Comparison of ENCODE assay signal across 8 cellular contexts in genomic region chr15:50876989-50877360, GRCh38. TPM values are rescaled to one million over a fixed set of nuclear protein-coding genes. Genes with fewer than 3 reads are reported as not detected.
DNase-seq lines count a peak whose midpoint lies in the region; ATAC-seq and TF ChIP-seq lines count a peak whose summit lies in the region.

No MANE protein-coding gene starts in this region.

- H3K9me3 ChIP-seq in stomach: no peaks in the 10 kb centered on the region

- DNase-seq in DMS 273 (lab: John Stamatoyannopoulos, UW; ENCODE audit: unreplicated experiment) (peak; percentile 88), RPMI7951 (ENCODE audit: low read depth) (peak; percentile 90), fibroblast of the conjunctiva (ENCODE audit: low read depth) (peak; percentile 66), neural crest cell (ENCODE audit: low read depth, low spot score) (peak; percentile 91), stomach (peak; percentile 74)
- peak; percentile 56 for DNase-seq in activated T-helper 2 cell treated with anti-CD3 and anti-CD28 coated beads, Interferon-gamma antibody, Interleukin-2, Interleukin-4, amounts not matched to agents 10 μg/mL and 5 μg/mL and 100 μg/mL, durations not matched to agents 14 hours and 24 hours and 36 hours (ENCODE audit: low spot score)

- no peak for ATAC-seq in HG03095 (IDR thresholded peaks at IDR 0.05; ENCODE audit: unreplicated experiment)

- H3K4me1 Mint-ChIP-seq in activated T-helper 2 cell treated with anti-CD3 and anti-CD28 coated beads, Interferon-gamma antibody, Interleukin-2, Interleukin-4, amounts not matched to agents 10 μg/mL and 5 μg/mL and 100 μg/mL, durations not matched to agents 14 hours and 24 hours and 36 hours (ENCODE audit: low read depth): peaks cover 53% of the 10 kb centered on the region
- peaks cover 8% of the 10 kb centered on the region for H3K4me1 Mint-ChIP-seq in neural crest cell

- no peaks in the 10 kb centered on the region for H3K79me2 ChIP-seq in KMS-11 (ENCODE audit: insufficient read depth, low read depth)

- no peaks in the 10 kb centered on the region for H4K20me1 ChIP-seq in KMS-11 (ENCODE audit: insufficient read depth)

- peak overlapping the region; percentile 58; the same call in 1 of the 2 replicates for H2AFZ ChIP-seq in KMS-11 (ENCODE audit: low read depth)

- TF ChIP-seq CTCF in KMS-11 (conservative IDR thresholded peaks at IDR 0.05; ENCODE audit: low read depth, low read length): peak; percentile 97
- TF ChIP-seq CTCF in neural crest cell (conservative IDR thresholded peaks at IDR 0.05): peak; percentile 92
- TF ChIP-seq CTCF in stomach (IDR thresholded peaks at IDR 0.05): peak in 5 of 7 experiments; percentile 87 to 97 (median 94)

- peak overlapping the region; percentile 48 for H3K4me2 ChIP-seq in KMS-11

- peaks cover 10% of the 10 kb centered on the region for H3K27me3 Mint-ChIP-seq in activated T-helper 2 cell treated with anti-CD3 and anti-CD28 coated beads, Interferon-gamma antibody, Interleukin-2, Interleukin-4, amounts not matched to agents 10 μg/mL and 5 μg/mL and 100 μg/mL, durations not matched to agents 14 hours and 24 hours and 36 hours (ENCODE audit: low read depth)
- H3K27me3 Mint-ChIP-seq in neural crest cell (ENCODE audit: low read depth): no peaks in the 10 kb centered on the region

- WGBS in stomach, 5 donors: 0 to 1% (median 0%) methylated on average over 8 of the region's 8 CpGs

- peak overlapping the region; percentile 64 for H3K27ac Mint-ChIP-seq in activated T-helper 2 cell treated with anti-CD3 and anti-CD28 coated beads, Interferon-gamma antibody, Interleukin-2, Interleukin-4, amounts not matched to agents 10 μg/mL and 5 μg/mL and 100 μg/mL, durations not matched to agents 14 hours and 24 hours and 36 hours
- no peak overlapping the region for H3K27ac Mint-ChIP-seq in neural crest cell (ENCODE audit: unreplicated experiment)

- H3K27me3 ChIP-seq in KMS-11 (ENCODE audit: insufficient read depth, low read depth) (no peaks in the 10 kb centered on the region), stomach (no peaks in the 10 kb centered on the region)

- no peaks in the 10 kb centered on the region for H3K36me3 ChIP-seq in KMS-11 (ENCODE audit: insufficient read depth)
- no peaks in the 10 kb centered on the region for H3K36me3 ChIP-seq in stomach

- H3K4me3 ChIP-seq in KMS-11 (IDR thresholded peaks at IDR 0.05; ENCODE audit: insufficient read depth, low read depth, low read length): no peak overlapping the region
- peak overlapping the region; percentile 36 to 43 (median 38) for H3K4me3 ChIP-seq in stomach

- TF ChIP-seq EP300 in stomach (IDR thresholded peaks at IDR 0.05): no peak

- no peak for TF ChIP-seq POLR2A in stomach (IDR thresholded peaks at IDR 0.05)

- intact Hi-C loops in activated T-helper 2 cell treated with anti-CD3 and anti-CD28 coated beads, Interferon-gamma antibody, Interleukin-2, Interleukin-4, amounts not matched to agents 10 μg/mL and 5 μg/mL and 100 μg/mL, durations not matched to agents 14 hours and 24 hours and 36 hours (cut with micrococcal nuclease): loop anchor here (1.0 kb wide), 1 partner anchor 8 kb away; no protein-coding TSS in a partner anchor
- intact Hi-C loops in stomach (cut with DNase I; ENCODE audit: low total_unique reads): loop anchor here (5.0 kb wide), 1 partner anchor 200 kb away; no protein-coding TSS in a partner anchor

- H3K27ac ChIP-seq in KMS-11 (peak overlapping the region; percentile 7; the same call in 1 of the 2 replicates), stomach (peak overlapping the region in 2 of 5 donors; percentile 43 to 55)

- H3K4me1 ChIP-seq in KMS-11 (ENCODE audit: low read depth, poor library complexity, severe bottlenecking) (peaks cover 56% of the 10 kb centered on the region), stomach (peaks cover 0 to 30% (median 14%) of the 10 kb centered on the region in 4 donors)

- peak overlapping the region; percentile 54 for H3K4me3 Mint-ChIP-seq in activated T-helper 2 cell treated with anti-CD3 and anti-CD28 coated beads, Interferon-gamma antibody, Interleukin-2, Interleukin-4, amounts not matched to agents 10 μg/mL and 5 μg/mL and 100 μg/mL, durations not matched to agents 14 hours and 24 hours and 36 hours (ENCODE audit: low read depth)
- no peak overlapping the region for H3K4me3 Mint-ChIP-seq in neural crest cell

- no peaks in the 10 kb centered on the region for H3K9me3 Mint-ChIP-seq in activated T-helper 2 cell treated with anti-CD3 and anti-CD28 coated beads, Interferon-gamma antibody, Interleukin-2, Interleukin-4, amounts not matched to agents 10 μg/mL and 5 μg/mL and 100 μg/mL, durations not matched to agents 14 hours and 24 hours and 36 hours
- no peaks in the 10 kb centered on the region for H3K9me3 Mint-ChIP-seq in neural crest cell

- no peaks in the 10 kb centered on the region for H3K36me3 Mint-ChIP-seq in activated T-helper 2 cell treated with anti-CD3 and anti-CD28 coated beads, Interferon-gamma antibody, Interleukin-2, Interleukin-4, amounts not matched to agents 10 μg/mL and 5 μg/mL and 100 μg/mL, durations not matched to agents 14 hours and 24 hours and 36 hours (ENCODE audit: low read depth)
- H3K36me3 Mint-ChIP-seq in neural crest cell (ENCODE audit: low read depth): no peaks in the 10 kb centered on the region

- peak overlapping the region; percentile 25; the same call in 1 of the 2 replicates for H3K9ac ChIP-seq in KMS-11

RNA-seq across cellular contexts. Expression of gene AP4E1, which starts 31.5 kb away (rescaled TPM):
- 11.2 and 11.7 TPM in 2 replicates for total RNA-seq in RPMI7951 (2014; rRNA removed; shearing (Covaris generic))
- 16.7 and 17.9 TPM in 2 replicates for total RNA-seq in activated T-helper 2 cell treated with anti-CD3 and anti-CD28 coated beads, Interferon-gamma antibody, Interleukin-2, Interleukin-4, amounts not matched to agents 10 μg/mL and 5 μg/mL and 100 μg/mL, durations not matched to agents 14 hours and 24 hours and 36 hours
- total RNA-seq in neural crest cell (10.8 and 11.7 TPM in 2 replicates), stomach (10 to 100 TPM in 3 of 5 donors, 1 to 10 TPM in 2; 6.7 to 31.9 (median 11.1) TPM)
- 1 to 10 TPM; 1.8 to 2.6 (median 2.0) TPM for polyA plus RNA-seq in stomach
